In genomic region chr12:32443491-32443890, GRCh38 we compare ENCODE assay signal across 24 cellular contexts. TPM values are rescaled to one million over a fixed set of nuclear protein-coding genes. Genes with fewer than 3 reads are reported as not detected.
DNase-seq lines count a peak whose midpoint lies in the region; ATAC-seq, FAIRE-seq and TF ChIP-seq lines count a peak whose summit lies in the region.
"Had no signal": no experiment of that assay in that cellular context is flagged by ENCODE, and none has a peak within 500 bp of the region (broad histone marks: within the 10 kb centered on the region; RNA-seq: fewer than 3 reads in every experiment).

No MANE protein-coding gene starts in this region.

- H3K27me3 ChIP-seq in H9 (ENCODE audit: insufficient read depth, low read length) (no peaks in the 10 kb centered on the region), mesenchymal stem cell (ENCODE audit: control insufficient read depth in 1 of 2, insufficient read depth in 1 of 2, low read length in 2 of 2) (no peaks in the 10 kb centered on the region)
- H3K27me3 ChIP-seq: BLaER1 treated with 17β-estradiol and CSF1 and Interleukin-3, amounts not matched to agents 10 nM and 100 nM had no signal

- H4K5ac ChIP-seq in H9 (ENCODE audit: insufficient read length, low read depth, low read length): no peak overlapping the region

- H2BK15ac ChIP-seq in H9 (ENCODE audit: low read depth, low read length): no peak overlapping the region
- no peak overlapping the region for H2BK15ac ChIP-seq in mesenchymal stem cell (ENCODE audit: low read depth, poor library complexity, severe bottlenecking)

- H2BK5ac ChIP-seq in H9 (ENCODE audit: insufficient read length, low read length): no peak overlapping the region
- H2BK5ac ChIP-seq in mesenchymal stem cell (ENCODE audit: low read depth, low read length, poor library complexity, severe bottlenecking): no peak overlapping the region

- no peak for DNase-seq in A549 (ENCODE audit: low read depth in 1 of 2, low spot score in 1 of 2)
- no peak for DNase-seq in H9
- no peak for DNase-seq in WTC11 (ENCODE audit: low spot score)
- DNase-seq in mesenchymal stem cell: no peak
- no peak for DNase-seq in GM10266 (ENCODE audit: extremely low spot score)
- DNase-seq in GM20000 (ENCODE audit: low spot score): no peak
- no peak for DNase-seq in HuH-7.5 (ENCODE audit: low spot score)
- DNase-seq: 8988T; Calu3; CD4-positive, CD25-positive, alpha-beta regulatory T cell; CD8-positive, alpha-beta memory T cell; DMS79 treated with DMSO at 0.1 percent for 48 hours; GF-D8; GM23248; H7; Kasumi-1; KG1 had no signal

- H3K27ac Mint-ChIP-seq in H9 (peak overlapping the region in 1 of 3 experiments; percentile 63; a peak in 1 of 7 replicates), WTC11 (no peak overlapping the region)
- H3K27ac Mint-ChIP-seq: B cell; CD4-positive, CD25-positive, alpha-beta regulatory T cell; CD8-positive, alpha-beta memory T cell; IgD-negative memory B cell had no signal

- TF ChIP-seq CTCF in A549 (IDR thresholded peaks at IDR 0.05) (no peak), H9 (conservative IDR thresholded peaks at IDR 0.05) (peak; percentile 36; the same call in 2 of the 3 replicates), WTC11 (IDR thresholded peaks at IDR 0.05) (no peak), GM10266 (IDR thresholded peaks at IDR 0.05; ENCODE audit: control insufficient read depth, insufficient read depth, low read depth, missing control alignments) (no peak), GM20000 (IDR thresholded peaks at IDR 0.05; ENCODE audit: extremely low read depth, missing control alignments) (no peak)

- no peaks in the 10 kb centered on the region for H3K9me3 Mint-ChIP-seq in H9
- no peaks in the 10 kb centered on the region for H3K9me3 Mint-ChIP-seq in WTC11
- H3K9me3 Mint-ChIP-seq: CD4-positive, CD25-positive, alpha-beta regulatory T cell; CD8-positive, alpha-beta memory T cell; IgD-negative memory B cell had no signal

- TF ChIP-seq EP300 in A549 (IDR thresholded peaks at IDR 0.05): no peak

- H3K4me3 ChIP-seq in A549: no peak overlapping the region
- H3K4me3 ChIP-seq in mesenchymal stem cell (ENCODE audit: insufficient read depth in 1 of 2, low read depth in 1 of 2, low read length in 2 of 2): no peak overlapping the region
- H3K4me3 ChIP-seq: BLaER1 treated with 17β-estradiol and CSF1 and Interleukin-3, amounts not matched to agents 10 nM and 100 nM; GM12878; GM23248 had no signal

- POLR2A ChIA-PET in A549 (lab: Yijun Ruan, JAX) (no interaction called here), WTC11 (lab: Charles Lee) (interaction anchor here (0.6 kb wide), 1 partner anchor 235 kb away, joined by 3 read pairs; no protein-coding TSS in a partner anchor)

- H3K18ac ChIP-seq in H9 (ENCODE audit: insufficient read length, low read depth, low read length) (no peak overlapping the region), mesenchymal stem cell (ENCODE audit: low read depth in 1 of 2, low read length in 2 of 2) (no peak overlapping the region)

- no peak overlapping the region for H2AFZ ChIP-seq in H9 (ENCODE audit: low read length)
- no peak overlapping the region for H2AFZ ChIP-seq in mesenchymal stem cell (ENCODE audit: low read depth, low read length)
- H2AFZ ChIP-seq: GM23248 had no signal

- H3K9ac ChIP-seq in H9 (ENCODE audit: extremely low read depth, insufficient read length, low read length) (no peak overlapping the region), mesenchymal stem cell (ENCODE audit: low read length) (no peak overlapping the region)
- H3K9ac ChIP-seq: BLaER1 treated with 17β-estradiol and CSF1 and Interleukin-3, amounts not matched to agents 10 nM and 100 nM; GM23248 had no signal

- H4K91ac ChIP-seq in H9 (ENCODE audit: insufficient read length, low read depth, low read length): no peak overlapping the region
- no peak overlapping the region for H4K91ac ChIP-seq in mesenchymal stem cell (ENCODE audit: low read length)

- no peaks in the 10 kb centered on the region for H4K20me1 ChIP-seq in H9 (ENCODE audit: control insufficient read depth, insufficient read depth, insufficient read length)
- H4K20me1 ChIP-seq: BLaER1 treated with 17β-estradiol and CSF1 and Interleukin-3, amounts not matched to agents 10 nM and 100 nM had no signal

- ATAC-seq in A549 (no peak), WTC11 (peak; percentile 46), GM18511 (IDR thresholded peaks at IDR 0.05; ENCODE audit: unreplicated experiment) (no peak)
- ATAC-seq: GM12878 had no signal

- 94% methylated on average over 4 of the region's 4 CpGs for WGBS in A549 (ENCODE audit: missing lambda C conversion rate)
- WGBS in H9 (ENCODE audit: extremely low coverage, insufficient read length, low lambda C conversion rate): no CpG with 5 or more reads among the region's 4 CpGs
- WGBS in mesenchymal stem cell: 95% methylated on average over 4 of the region's 4 CpGs

- CTCF ChIA-PET in A549 (lab: Yijun Ruan, JAX): interaction anchor here (0.8 to 1.6 kb wide), 7 partner anchors 10 to 312 kb away, joined by 3 to 5 read pairs (median 4); partner anchors contain the start of genes FGD4 and YARS2
- CTCF ChIA-PET in WTC11 (lab: Charles Lee): interaction anchor here (0.7 to 1.5 kb wide), 4 partner anchors 10 to 771 kb away, joined by 3 to 4 read pairs (median 3); no protein-coding TSS in a partner anchor

- no peak for TF ChIP-seq POLR2A in A549 (IDR thresholded peaks at IDR 0.05; ENCODE audit: low read length)

- peaks cover 72 to 82% of the 10 kb centered on the region in 2 experiments for H3K4me1 Mint-ChIP-seq in H9
- H3K4me1 Mint-ChIP-seq in WTC11: peaks cover 91% of the 10 kb centered on the region
- H3K4me1 Mint-ChIP-seq: CD8-positive, alpha-beta memory T cell had no signal

- H3K79me1 ChIP-seq in H9 (ENCODE audit: insufficient read depth, low read depth, low read length, poor library complexity, severe bottlenecking) (no peaks in the 10 kb centered on the region), mesenchymal stem cell (replicated peaks; ENCODE audit: low read length, poor library complexity, severe bottlenecking) (peaks cover 19% of the 10 kb centered on the region)

- no peak overlapping the region for H3K14ac ChIP-seq in H9 (ENCODE audit: insufficient read depth, low read length)
- H3K14ac ChIP-seq in mesenchymal stem cell (ENCODE audit: low read length in 2 of 2): no peak overlapping the region

- H4K8ac ChIP-seq in H9 (replicated peaks; ENCODE audit: insufficient read length, low read depth, low read length) (no peak overlapping the region), mesenchymal stem cell (ENCODE audit: low read length) (no peak overlapping the region)

- H3K4me3 Mint-ChIP-seq in H9 (no peak overlapping the region), WTC11 (no peak overlapping the region)
- H3K4me3 Mint-ChIP-seq: B cell; CD4-positive, CD25-positive, alpha-beta regulatory T cell; CD8-positive, alpha-beta memory T cell; IgD-negative memory B cell had no signal

- H3K23ac ChIP-seq in H9 (ENCODE audit: insufficient read length, low read depth, low read length) (no peak overlapping the region), mesenchymal stem cell (ENCODE audit: low read length in 2 of 2) (no peak overlapping the region)

- H3K4ac ChIP-seq in H9 (ENCODE audit: low read depth, low read length) (no peak overlapping the region), mesenchymal stem cell (ENCODE audit: low read depth in 1 of 2, low read length in 2 of 2) (no peak overlapping the region)

- H2BK20ac ChIP-seq in H9 (ENCODE audit: low read depth, low read length, poor library complexity, severe bottlenecking): no peak overlapping the region

- H3K9me3 ChIP-seq in A549: no peaks in the 10 kb centered on the region
- no peaks in the 10 kb centered on the region for H3K9me3 ChIP-seq in H9 (ENCODE audit: control insufficient read depth, low read depth, low read length)
- H3K9me3 ChIP-seq in mesenchymal stem cell (ENCODE audit: control insufficient read depth, low read length): no peaks in the 10 kb centered on the region

- H3K27me3 Mint-ChIP-seq in H9 (ENCODE audit: low read depth) (no peaks in the 10 kb centered on the region), WTC11 (ENCODE audit: low read depth) (no peaks in the 10 kb centered on the region)
- H3K27me3 Mint-ChIP-seq: B cell had no signal

- H3K4me2 ChIP-seq in A549 (no peak overlapping the region), H9 (ENCODE audit: insufficient read depth, insufficient read length, low read length) (no peak overlapping the region), mesenchymal stem cell (ENCODE audit: low read length, poor library complexity, severe bottlenecking) (no peak overlapping the region)
- H3K4me2 ChIP-seq: BLaER1 treated with 17β-estradiol and CSF1 and Interleukin-3, amounts not matched to agents 10 nM and 100 nM had no signal

- no peak overlapping the region for H2BK12ac ChIP-seq in H9 (ENCODE audit: insufficient read length, low read depth, low read length)
- no peak overlapping the region for H2BK12ac ChIP-seq in mesenchymal stem cell (ENCODE audit: low read length in 2 of 2)

- H2BK120ac ChIP-seq in H9 (ENCODE audit: low read depth, low read length, poor library complexity, severe bottlenecking): no peak overlapping the region
- no peak overlapping the region for H2BK120ac ChIP-seq in mesenchymal stem cell (ENCODE audit: low read depth, low read length)

- H3T11ph ChIP-seq in H9 (ENCODE audit: low read length): no peak overlapping the region

- no peak overlapping the region for H2AK5ac ChIP-seq in H9 (ENCODE audit: insufficient read length, low read length)
- H2AK5ac ChIP-seq in mesenchymal stem cell (ENCODE audit: low read length, severe bottlenecking): peak overlapping the region; percentile 64

- FAIRE-seq in A549 (lab: Jason Lieb, UNC): no peak
- FAIRE-seq: GM12878, GM19239 had no signal

- no peaks in the 10 kb centered on the region for H3K36me3 ChIP-seq in mesenchymal stem cell (ENCODE audit: control insufficient read depth in 1 of 2, insufficient read depth in 2 of 2, low read depth in 1 of 2, low read length in 2 of 2)
- H3K36me3 ChIP-seq: BLaER1 treated with 17β-estradiol and CSF1 and Interleukin-3, amounts not matched to agents 10 nM and 100 nM had no signal

- H3K56ac ChIP-seq in H9 (ENCODE audit: insufficient read length, low read depth, low read length): no peak overlapping the region

- H3K79me2 ChIP-seq in H9 (ENCODE audit: insufficient read depth, low read length): peaks cover 43% of the 10 kb centered on the region; the same call in 1 of the 2 replicates

- H3K36me3 Mint-ChIP-seq in H9 (ENCODE audit: insufficient read depth in 1 of 3, low read depth in 3 of 3) (peaks cover 3 to 9% (median 7%) of the 10 kb centered on the region in 3 experiments; a peak in 3 of 7 replicates), WTC11 (no peaks in the 10 kb centered on the region)
- H3K36me3 Mint-ChIP-seq: CD4-positive, CD25-positive, alpha-beta regulatory T cell; CD8-positive, alpha-beta memory T cell; IgD-negative memory B cell had no signal

- no peak for TF ChIP-seq RAD21 in A549 (conservative IDR thresholded peaks at IDR 0.05 in 1 of 2, IDR thresholded peaks at IDR 0.05 in 1 of 2)

- H3K23me2 ChIP-seq in H9 (ENCODE audit: insufficient read length, low read depth, low read length, poor library complexity, severe bottlenecking): no peaks in the 10 kb centered on the region

- H3K4me1 ChIP-seq in A549 (peaks cover 47% of the 10 kb centered on the region), H9 (ENCODE audit: insufficient read depth, low read length) (peaks cover 11% of the 10 kb centered on the region; the same call in 1 of the 2 replicates), mesenchymal stem cell (ENCODE audit: control insufficient read depth, insufficient read depth, low read depth, low read length) (peaks cover 17% of the 10 kb centered on the region)

- H3K27ac ChIP-seq in A549 (peak overlapping the region; percentile 10 to 52; a peak in 3 of 6 replicates), H9 (ENCODE audit: insufficient read length, low read depth, low read length) (no peak overlapping the region), mesenchymal stem cell (ENCODE audit: low read length, poor library complexity, severe bottlenecking) (no peak overlapping the region)
- H3K27ac ChIP-seq: BLaER1 treated with 17β-estradiol and CSF1 and Interleukin-3, amounts not matched to agents 10 nM and 100 nM; GM23248; HL-60 had no signal

RNA-seq across cellular contexts. Expression of gene FGD4, which starts 44.1 kb away (rescaled TPM):
- polyA plus RNA-seq in A549 (2011; rRNA removed) (5.6 and 6.0 TPM in 2 replicates), A549 (2017; fragmentation: RNase III; extraction: RNeasy Plus Mini Kit Qiagen cat#74134 plus additional on column Dnase treatment) (1.7 to 2.2 TPM (median 2.0 TPM) in 3 replicates)
- 0.62 and 0.91 TPM in 2 replicates for polyA plus RNA-seq in A549 (2012; cell fraction: cytosol; rRNA removed)
- 1.0 and 1.4 TPM in 2 replicates for polyA plus RNA-seq in A549 (2012; cell fraction: nucleus; rRNA removed)
- polyA minus RNA-seq in A549 (2011; rRNA and poly(A)+ RNA removed): 14.3 and 19.3 TPM in 2 replicates
- total RNA-seq in H9 (2021) (53.9 and 54.3 TPM in 2 replicates), WTC11 (2021) (32.8 to 39.7 TPM (median 35.7 TPM) in 3 replicates)
- polyA plus RNA-seq in mesenchymal stem cell (2013, experiment 1 of 2): 5.6 TPM
- polyA plus RNA-seq in mesenchymal stem cell (2013, experiment 2 of 2): 5.3 TPM

Comparison
In these comparisons a context has a peak if more than half of its experiments do, and no peak if none do; other contexts are left out.
1. H3K27ac ChIP-seq: peak in A549 (2 of 2); none in H9 (single experiment) and mesenchymal stem cell (single experiment).